Comparison of ENCODE assay signal across 8 cellular contexts in genomic region chr12:110403146-110403974, GRCh38. TPM values are rescaled to one million over a fixed set of nuclear protein-coding genes. Genes with fewer than 3 reads are reported as not detected.
DNase-seq lines count a peak whose midpoint lies in the region; ATAC-seq and TF ChIP-seq lines count a peak whose summit lies in the region.

Gene ANAPC7 (minus strand): TSS chr12:110403708. CDS start chr12:110403627, 81 bp downstream.

- H3K27ac Mint-ChIP-seq in Calu3 (ENCODE audit: unreplicated experiment), result peak within 1 kb of the TSS; percentile 99
- H3K27ac Mint-ChIP-seq in activated T-helper 17 cell treated with anti-CD3 and anti-CD28 coated beads, Interleukin-2, amount 50 U/mL, for 72 hours, result no peak within 1 kb of the TSS
- H3K27ac Mint-ChIP-seq in naive thymus-derived CD8-positive, alpha-beta T cell, result peak within 1 kb of the TSS; percentile 97 to 100 (median 99)
- H3K27ac Mint-ChIP-seq in stimulated activated naive B cell treated with anti-CD40 and anti-IgM and Interleukin-4, amounts not matched to agents 10 μg/mL and 1 μg/mL and 100 μg/mL, for 72 hours, result peak within 1 kb of the TSS; percentile 99

- H3K27me3 Mint-ChIP-seq in Calu3 (ENCODE audit: unreplicated experiment), result no peaks in the 10 kb centered on the region
- no peaks in the 10 kb centered on the region for H3K27me3 Mint-ChIP-seq in activated T-helper 17 cell treated with anti-CD3 and anti-CD28 coated beads, Interleukin-2, amount 50 U/mL, for 72 hours
- H3K27me3 Mint-ChIP-seq in naive thymus-derived CD8-positive, alpha-beta T cell, result no peaks in the 10 kb centered on the region
- no peaks in the 10 kb centered on the region for H3K27me3 Mint-ChIP-seq in stimulated activated naive B cell treated with anti-CD40 and anti-IgM and Interleukin-4, amounts not matched to agents 10 μg/mL and 1 μg/mL and 100 μg/mL, for 72 hours

- H3K9me3 Mint-ChIP-seq in Calu3 (ENCODE audit: low read depth, unreplicated experiment), result no peaks in the 10 kb centered on the region
- no peaks in the 10 kb centered on the region for H3K9me3 Mint-ChIP-seq in activated T-helper 17 cell treated with anti-CD3 and anti-CD28 coated beads, Interleukin-2, amount 50 U/mL, for 72 hours
- no peaks in the 10 kb centered on the region for H3K9me3 Mint-ChIP-seq in naive thymus-derived CD8-positive, alpha-beta T cell
- H3K9me3 Mint-ChIP-seq in stimulated activated naive B cell treated with anti-CD40 and anti-IgM and Interleukin-4, amounts not matched to agents 10 μg/mL and 1 μg/mL and 100 μg/mL, for 72 hours, result no peaks in the 10 kb centered on the region

- no peak for TF ChIP-seq CTCF in Calu3 (IDR thresholded peaks at IDR 0.05; ENCODE audit: unreplicated experiment)
- no peak for TF ChIP-seq CTCF in RWPE1 (conservative IDR thresholded peaks at IDR 0.05; ENCODE audit: low read depth)
- TF ChIP-seq CTCF in fibroblast of mammary gland (conservative IDR thresholded peaks at IDR 0.05; ENCODE audit: control insufficient read depth, insufficient read depth, low read depth, low read length), result no peak

- H3K4me3 ChIP-seq in fibroblast of mammary gland (ENCODE audit: control insufficient read depth, low read depth, low read length), result peak within 1 kb of the TSS; percentile 90

- H3K4me1 Mint-ChIP-seq in Calu3 (ENCODE audit: low read depth, unreplicated experiment), result no peaks in the 10 kb centered on the region
- H3K4me1 Mint-ChIP-seq in activated T-helper 17 cell treated with anti-CD3 and anti-CD28 coated beads, Interleukin-2, amount 50 U/mL, for 72 hours, result peaks cover 9% of the 10 kb centered on the region
- peaks cover 11 to 47% (median 30%) of the 10 kb centered on the region in 4 donors for H3K4me1 Mint-ChIP-seq in naive thymus-derived CD8-positive, alpha-beta T cell
- peaks cover 10 to 23% of the 10 kb centered on the region in 2 donors for H3K4me1 Mint-ChIP-seq in stimulated activated naive B cell treated with anti-CD40 and anti-IgM and Interleukin-4, amounts not matched to agents 10 μg/mL and 1 μg/mL and 100 μg/mL, for 72 hours

- POLR2A ChIA-PET in RWPE1 (lab: Yijun Ruan, JAX; ENCODE audit: low non-redundant PET), result no interaction called here
- POLR2A ChIA-PET in naive thymus-derived CD8-positive, alpha-beta T cell (lab: Charles Lee), result interaction anchor here (0.6 to 1.2 kb wide), 5 partner anchors 21 to 199 kb away, joined by 3 read pairs; partner anchors contain the start of genes ARPC3 and ATP2A2

- peak within 1 kb of the TSS; percentile 88 for H3K27ac ChIP-seq in RWPE1

- peak; percentile 95 for DNase-seq in Calu3
- peak; percentile 98 for DNase-seq in LoVo (ENCODE audit: low spot score)
- peak; percentile 97 for DNase-seq in RWPE1 (ENCODE audit: low spot score)
- DNase-seq in fibroblast of mammary gland (ENCODE audit: low read depth), result peak; percentile 88
- peak; percentile 78 to 91 (median 86) for DNase-seq in naive thymus-derived CD8-positive, alpha-beta T cell
- DNase-seq in stimulated activated naive B cell treated with anti-CD40 and anti-IgM and Interleukin-4, amounts not matched to agents 10 μg/mL and 1 μg/mL and 100 μg/mL, for 72 hours, result peak; percentile 81

- peak; percentile 73 for ATAC-seq in GM21737 (IDR thresholded peaks at IDR 0.05; ENCODE audit: unreplicated experiment)
- peak; percentile 92 for ATAC-seq in activated T-helper 17 cell treated with anti-CD3 and anti-CD28 coated beads, Interleukin-2, amount 50 U/mL, for 72 hours (replicated peaks)
- ATAC-seq in naive thymus-derived CD8-positive, alpha-beta T cell, result peak; percentile 89 to 94
- peak; percentile 89 to 92 for ATAC-seq in stimulated activated naive B cell treated with anti-CD40 and anti-IgM and Interleukin-4, amounts not matched to agents 10 μg/mL and 1 μg/mL and 100 μg/mL, for 72 hours (replicated peaks)

- BruUV-seq in Calu3 (replicated peaks; lab: Mats Ljungman, UMichigan), result TSS peak; percentile 60

- H3K4me3 Mint-ChIP-seq in Calu3 (ENCODE audit: low read depth, unreplicated experiment), result peak within 1 kb of the TSS; percentile 98
- peak within 1 kb of the TSS; percentile 99 for H3K4me3 Mint-ChIP-seq in activated T-helper 17 cell treated with anti-CD3 and anti-CD28 coated beads, Interleukin-2, amount 50 U/mL, for 72 hours
- peak within 1 kb of the TSS; percentile 97 to 100 (median 99) for H3K4me3 Mint-ChIP-seq in naive thymus-derived CD8-positive, alpha-beta T cell
- H3K4me3 Mint-ChIP-seq in stimulated activated naive B cell treated with anti-CD40 and anti-IgM and Interleukin-4, amounts not matched to agents 10 μg/mL and 1 μg/mL and 100 μg/mL, for 72 hours, result peak within 1 kb of the TSS; percentile 100

- CTCF ChIA-PET in Calu3 (lab: Charles Lee) (interaction anchor here (2.0 kb wide), 1 partner anchor 28 kb away, joined by 18 read pairs; no protein-coding TSS in a partner anchor), RWPE1 (lab: Yijun Ruan, JAX) (interaction anchor here (0.5 kb wide), 1 partner anchor 24 kb away, joined by 4 read pairs; no protein-coding TSS in a partner anchor)

- peaks cover 24% of the 10 kb centered on the region for H3K36me3 Mint-ChIP-seq in Calu3 (ENCODE audit: insufficient read depth, unreplicated experiment)
- peaks cover 43% of the 10 kb centered on the region for H3K36me3 Mint-ChIP-seq in activated T-helper 17 cell treated with anti-CD3 and anti-CD28 coated beads, Interleukin-2, amount 50 U/mL, for 72 hours (ENCODE audit: low read depth)
- H3K36me3 Mint-ChIP-seq in naive thymus-derived CD8-positive, alpha-beta T cell, result peaks cover 0 to 26% (median 1%) of the 10 kb centered on the region in 3 donors
- peaks cover 15 to 16% of the 10 kb centered on the region in 2 donors for H3K36me3 Mint-ChIP-seq in stimulated activated naive B cell treated with anti-CD40 and anti-IgM and Interleukin-4, amounts not matched to agents 10 μg/mL and 1 μg/mL and 100 μg/mL, for 72 hours

- intact Hi-C loops in Calu3 (cut with micrococcal nuclease; ENCODE audit: unreplicated experiment), result no loop called here

RNA-seq across cellular contexts. Expression of gene ANAPC7, which starts in this region (rescaled TPM):
- 111 and 136 TPM in 2 replicates for total RNA-seq in Calu3 (2022)
- 10 to 100 TPM; 41.7 to 78.3 TPM for total RNA-seq in activated T-helper 17 cell treated with anti-CD3 and anti-CD28 coated beads, Interleukin-2, amount 50 U/mL, for 72 hours
- total RNA-seq in naive thymus-derived CD8-positive, alpha-beta T cell, result 10 to 100 TPM; 78.5 to 84.0 TPM
- 10 to 100 TPM; 25.7 to 32.3 (median 30.9) TPM for polyA plus RNA-seq in naive thymus-derived CD8-positive, alpha-beta T cell

Comparison
In these comparisons a context has a peak if more than half of its experiments do, and no peak if none do; other contexts are left out.
1. Peak in every context shown above with its lines: DNase-seq, ATAC-seq, H3K4me3 ChIP-seq and H3K27ac ChIP-seq.